1 cellular context compared by ENCODE assay signal in the genomic region with DNA sequence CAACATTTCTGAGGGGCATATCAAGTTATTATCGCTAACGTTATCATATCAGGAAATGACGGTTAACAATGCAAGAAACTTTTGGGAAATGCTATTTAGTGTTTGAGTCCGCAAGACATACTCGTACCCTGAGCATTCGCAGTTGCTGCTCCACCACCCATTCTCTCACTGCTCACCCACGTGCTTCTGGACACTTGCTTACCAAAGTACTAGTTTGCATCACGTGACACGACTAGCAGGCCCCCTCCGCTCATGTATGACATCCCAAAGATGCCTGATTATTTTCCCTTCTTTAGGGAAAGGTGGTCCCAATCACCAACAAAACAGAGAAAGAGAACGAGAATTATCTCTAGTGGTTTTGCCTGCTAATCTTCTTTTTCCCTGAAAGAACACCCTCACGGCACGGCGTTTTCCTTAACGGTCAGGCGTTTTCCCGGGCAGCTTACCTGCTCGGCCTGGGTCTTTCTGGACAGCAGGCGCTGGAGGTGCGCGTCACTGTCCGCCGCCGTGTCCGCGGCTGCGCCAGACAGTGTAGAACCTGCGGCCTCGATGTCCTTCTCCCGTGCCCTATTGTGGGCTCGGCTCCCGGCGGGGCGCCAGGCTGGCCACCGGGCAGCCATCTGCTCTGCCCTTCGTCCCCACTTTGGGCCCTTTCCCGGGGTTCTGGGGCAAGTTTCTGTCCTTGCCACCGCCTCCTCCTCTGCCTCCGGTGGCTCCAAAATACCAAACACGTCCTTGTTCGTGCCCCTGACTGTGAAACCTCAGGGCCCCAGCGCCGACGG.
TF ChIP-seq lines count a peak whose summit lies in the region.

Gene SUPV3L1 (plus strand): TSS at position 492 of the 782 bp plus-strand sequence. CDS start 58 bp downstream, at position 550.

TF ChIP-seq in HepG2, 621 proteins besides CTCF, POLR2A, EP300 and RAD21 (continued from another document and continues in another):
- TF ChIP-seq, protein P1, sequence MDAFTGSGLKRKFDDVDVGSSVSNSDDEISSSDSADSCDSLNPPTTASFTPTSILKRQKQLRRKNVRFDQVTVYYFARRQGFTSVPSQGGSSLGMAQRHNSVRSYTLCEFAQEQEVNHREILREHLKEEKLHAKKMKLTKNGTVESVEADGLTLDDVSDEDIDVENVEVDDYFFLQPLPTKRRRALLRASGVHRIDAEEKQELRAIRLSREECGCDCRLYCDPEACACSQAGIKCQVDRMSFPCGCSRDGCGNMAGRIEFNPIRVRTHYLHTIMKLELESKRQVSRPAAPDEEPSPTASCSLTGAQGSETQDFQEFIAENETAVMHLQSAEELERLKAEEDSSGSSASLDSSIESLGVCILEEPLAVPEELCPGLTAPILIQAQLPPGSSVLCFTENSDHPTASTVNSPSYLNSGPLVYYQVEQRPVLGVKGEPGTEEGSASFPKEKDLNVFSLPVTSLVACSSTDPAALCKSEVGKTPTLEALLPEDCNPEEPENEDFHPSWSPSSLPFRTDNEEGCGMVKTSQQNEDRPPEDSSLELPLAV (CRISPR knock-in tag; conservative IDR thresholded peaks at IDR 0.05; ENCODE audit: low read depth): no peak
- TF ChIP-seq HNRNPLL (IDR thresholded peaks at IDR 0.05; ENCODE audit: low read depth, low read length, poor library complexity, severe bottlenecking): peak; percentile 28
- TF ChIP-seq ZNF367 (CRISPR knock-in tag; IDR thresholded peaks at IDR 0.05; ENCODE audit: borderline replicate concordance): no peak
- TF ChIP-seq, protein P2, sequence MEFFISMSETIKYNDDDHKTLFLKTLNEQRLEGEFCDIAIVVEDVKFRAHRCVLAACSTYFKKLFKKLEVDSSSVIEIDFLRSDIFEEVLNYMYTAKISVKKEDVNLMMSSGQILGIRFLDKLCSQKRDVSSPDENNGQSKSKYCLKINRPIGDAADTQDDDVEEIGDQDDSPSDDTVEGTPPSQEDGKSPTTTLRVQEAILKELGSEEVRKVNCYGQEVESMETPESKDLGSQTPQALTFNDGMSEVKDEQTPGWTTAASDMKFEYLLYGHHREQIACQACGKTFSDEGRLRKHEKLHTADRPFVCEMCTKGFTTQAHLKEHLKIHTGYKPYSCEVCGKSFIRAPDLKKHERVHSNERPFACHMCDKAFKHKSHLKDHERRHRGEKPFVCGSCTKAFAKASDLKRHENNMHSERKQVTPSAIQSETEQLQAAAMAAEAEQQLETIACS (CRISPR knock-in tag; IDR thresholded peaks at IDR 0.05): no peak
- 0 out of 2 replicates have a peak, but pooled peaks have one; percentile 1 for TF ChIP-seq ZNF441 (CRISPR knock-in tag; IDR thresholded peaks at IDR 0.05; ENCODE audit: borderline replicate concordance)
- 0 out of 2 replicates have a peak, but pooled peaks have one; percentile 44 for TF ChIP-seq ZNF570 (CRISPR knock-in tag; IDR thresholded peaks at IDR 0.05; ENCODE audit: borderline replicate concordance)
- no peak for TF ChIP-seq CAMTA2 (CRISPR knock-in tag; IDR thresholded peaks at IDR 0.05; ENCODE audit: borderline replicate concordance)
- TF ChIP-seq, protein P3, sequence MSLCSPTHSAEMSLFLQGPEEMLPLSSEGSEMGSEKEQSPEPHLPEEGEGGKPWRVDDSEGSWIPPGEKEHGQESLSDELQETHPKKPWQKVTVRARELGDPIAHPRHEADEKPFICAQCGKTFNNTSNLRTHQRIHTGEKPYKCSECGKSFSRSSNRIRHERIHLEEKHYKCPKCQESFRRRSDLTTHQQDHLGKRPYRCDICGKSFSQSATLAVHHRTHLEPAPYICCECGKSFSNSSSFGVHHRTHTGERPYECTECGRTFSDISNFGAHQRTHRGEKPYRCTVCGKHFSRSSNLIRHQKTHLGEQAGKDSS (CRISPR knock-in tag; IDR thresholded peaks at IDR 0.05; ENCODE audit: borderline replicate concordance, low read depth): no peak
- TF ChIP-seq ZNF564 (CRISPR knock-in tag; IDR thresholded peaks at IDR 0.05): no peak
- no peak for TF ChIP-seq TEAD3 (CRISPR knock-in tag; optimal IDR thresholded peaks at IDR 0.05; ENCODE audit: borderline replicate concordance)
- TF ChIP-seq NPAS2 (CRISPR knock-in tag; IDR thresholded peaks at IDR 0.05; ENCODE audit: borderline replicate concordance): no peak
- peak; percentile 42; the same call in 1 of the 2 replicates for TF ChIP-seq ZNF230 (CRISPR knock-in tag; IDR thresholded peaks at IDR 0.05)
- no peak for TF ChIP-seq JARID2 (CRISPR knock-in tag; IDR thresholded peaks at IDR 0.05; ENCODE audit: insufficient replicate concordance)
- no peak for TF ChIP-seq E2F1 (CRISPR knock-in tag; IDR thresholded peaks at IDR 0.05)
- peak; percentile 66; the same call in 1 of the 2 replicates for TF ChIP-seq ZSCAN9 (CRISPR knock-in tag; IDR thresholded peaks at IDR 0.05; ENCODE audit: borderline replicate concordance)
- TF ChIP-seq, protein P4, sequence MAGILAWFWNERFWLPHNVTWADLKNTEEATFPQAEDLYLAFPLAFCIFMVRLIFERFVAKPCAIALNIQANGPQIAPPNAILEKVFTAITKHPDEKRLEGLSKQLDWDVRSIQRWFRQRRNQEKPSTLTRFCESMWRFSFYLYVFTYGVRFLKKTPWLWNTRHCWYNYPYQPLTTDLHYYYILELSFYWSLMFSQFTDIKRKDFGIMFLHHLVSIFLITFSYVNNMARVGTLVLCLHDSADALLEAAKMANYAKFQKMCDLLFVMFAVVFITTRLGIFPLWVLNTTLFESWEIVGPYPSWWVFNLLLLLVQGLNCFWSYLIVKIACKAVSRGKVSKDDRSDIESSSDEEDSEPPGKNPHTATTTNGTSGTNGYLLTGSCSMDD (CRISPR knock-in tag; IDR thresholded peaks at IDR 0.05): no peak
- TF ChIP-seq YEATS2 (CRISPR knock-in tag; IDR thresholded peaks at IDR 0.05; ENCODE audit: borderline replicate concordance): peak; percentile 98
- no peak for TF ChIP-seq PHB2 (IDR thresholded peaks at IDR 0.05; ENCODE audit: partially characterized antibody)
- TF ChIP-seq ZNF414 (CRISPR knock-in tag; IDR thresholded peaks at IDR 0.05): no peak
- no peak for TF ChIP-seq KLF15 (CRISPR knock-in tag; IDR thresholded peaks at IDR 0.05; ENCODE audit: borderline replicate concordance)
- 0 out of 2 replicates have a peak, but pooled peaks have one; percentile 78 for TF ChIP-seq ZNF260 (CRISPR knock-in tag; IDR thresholded peaks at IDR 0.05; ENCODE audit: borderline replicate concordance, low read depth)
- TF ChIP-seq, protein P5, sequence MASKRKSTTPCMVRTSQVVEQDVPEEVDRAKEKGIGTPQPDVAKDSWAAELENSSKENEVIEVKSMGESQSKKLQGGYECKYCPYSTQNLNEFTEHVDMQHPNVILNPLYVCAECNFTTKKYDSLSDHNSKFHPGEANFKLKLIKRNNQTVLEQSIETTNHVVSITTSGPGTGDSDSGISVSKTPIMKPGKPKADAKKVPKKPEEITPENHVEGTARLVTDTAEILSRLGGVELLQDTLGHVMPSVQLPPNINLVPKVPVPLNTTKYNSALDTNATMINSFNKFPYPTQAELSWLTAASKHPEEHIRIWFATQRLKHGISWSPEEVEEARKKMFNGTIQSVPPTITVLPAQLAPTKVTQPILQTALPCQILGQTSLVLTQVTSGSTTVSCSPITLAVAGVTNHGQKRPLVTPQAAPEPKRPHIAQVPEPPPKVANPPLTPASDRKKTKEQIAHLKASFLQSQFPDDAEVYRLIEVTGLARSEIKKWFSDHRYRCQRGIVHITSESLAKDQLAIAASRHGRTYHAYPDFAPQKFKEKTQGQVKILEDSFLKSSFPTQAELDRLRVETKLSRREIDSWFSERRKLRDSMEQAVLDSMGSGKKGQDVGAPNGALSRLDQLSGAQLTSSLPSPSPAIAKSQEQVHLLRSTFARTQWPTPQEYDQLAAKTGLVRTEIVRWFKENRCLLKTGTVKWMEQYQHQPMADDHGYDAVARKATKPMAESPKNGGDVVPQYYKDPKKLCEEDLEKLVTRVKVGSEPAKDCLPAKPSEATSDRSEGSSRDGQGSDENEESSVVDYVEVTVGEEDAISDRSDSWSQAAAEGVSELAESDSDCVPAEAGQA (IDR thresholded peaks at IDR 0.05; ENCODE audit: low read depth): peak; percentile 81
- TF ChIP-seq, protein P5 (CRISPR knock-in tag; IDR thresholded peaks at IDR 0.05; ENCODE audit: borderline replicate concordance): no peak
- TF ChIP-seq, protein P6, sequence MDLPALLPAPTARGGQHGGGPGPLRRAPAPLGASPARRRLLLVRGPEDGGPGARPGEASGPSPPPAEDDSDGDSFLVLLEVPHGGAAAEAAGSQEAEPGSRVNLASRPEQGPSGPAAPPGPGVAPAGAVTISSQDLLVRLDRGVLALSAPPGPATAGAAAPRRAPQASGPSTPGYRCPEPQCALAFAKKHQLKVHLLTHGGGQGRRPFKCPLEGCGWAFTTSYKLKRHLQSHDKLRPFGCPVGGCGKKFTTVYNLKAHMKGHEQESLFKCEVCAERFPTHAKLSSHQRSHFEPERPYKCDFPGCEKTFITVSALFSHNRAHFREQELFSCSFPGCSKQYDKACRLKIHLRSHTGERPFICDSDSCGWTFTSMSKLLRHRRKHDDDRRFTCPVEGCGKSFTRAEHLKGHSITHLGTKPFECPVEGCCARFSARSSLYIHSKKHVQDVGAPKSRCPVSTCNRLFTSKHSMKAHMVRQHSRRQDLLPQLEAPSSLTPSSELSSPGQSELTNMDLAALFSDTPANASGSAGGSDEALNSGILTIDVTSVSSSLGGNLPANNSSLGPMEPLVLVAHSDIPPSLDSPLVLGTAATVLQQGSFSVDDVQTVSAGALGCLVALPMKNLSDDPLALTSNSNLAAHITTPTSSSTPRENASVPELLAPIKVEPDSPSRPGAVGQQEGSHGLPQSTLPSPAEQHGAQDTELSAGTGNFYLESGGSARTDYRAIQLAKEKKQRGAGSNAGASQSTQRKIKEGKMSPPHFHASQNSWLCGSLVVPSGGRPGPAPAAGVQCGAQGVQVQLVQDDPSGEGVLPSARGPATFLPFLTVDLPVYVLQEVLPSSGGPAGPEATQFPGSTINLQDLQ (CRISPR knock-in tag; IDR thresholded peaks at IDR 0.05): no peak
- no peak for TF ChIP-seq ZFYVE20 (CRISPR knock-in tag; IDR thresholded peaks at IDR 0.05; ENCODE audit: borderline replicate concordance, low read depth)
- TF ChIP-seq U2AF1 (optimal IDR thresholded peaks at IDR 0.05; ENCODE audit: low read depth, low read length): no peak
- TF ChIP-seq TCF7 (IDR thresholded peaks at IDR 0.05; ENCODE audit: low read depth): no peak
- TF ChIP-seq, protein P7, sequence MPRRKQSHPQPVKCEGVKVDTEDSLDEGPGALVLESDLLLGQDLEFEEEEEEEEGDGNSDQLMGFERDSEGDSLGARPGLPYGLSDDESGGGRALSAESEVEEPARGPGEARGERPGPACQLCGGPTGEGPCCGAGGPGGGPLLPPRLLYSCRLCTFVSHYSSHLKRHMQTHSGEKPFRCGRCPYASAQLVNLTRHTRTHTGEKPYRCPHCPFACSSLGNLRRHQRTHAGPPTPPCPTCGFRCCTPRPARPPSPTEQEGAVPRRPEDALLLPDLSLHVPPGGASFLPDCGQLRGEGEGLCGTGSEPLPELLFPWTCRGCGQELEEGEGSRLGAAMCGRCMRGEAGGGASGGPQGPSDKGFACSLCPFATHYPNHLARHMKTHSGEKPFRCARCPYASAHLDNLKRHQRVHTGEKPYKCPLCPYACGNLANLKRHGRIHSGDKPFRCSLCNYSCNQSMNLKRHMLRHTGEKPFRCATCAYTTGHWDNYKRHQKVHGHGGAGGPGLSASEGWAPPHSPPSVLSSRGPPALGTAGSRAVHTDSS (CRISPR knock-in tag; conservative IDR thresholded peaks at IDR 0.05): no peak
- TF ChIP-seq ZNF879 (CRISPR knock-in tag; IDR thresholded peaks at IDR 0.05): no peak
- TF ChIP-seq TAF15 (IDR thresholded peaks at IDR 0.05; ENCODE audit: low read depth, low read length, poor library complexity, severe bottlenecking): no peak
- TF ChIP-seq ZNF280B (CRISPR knock-in tag; IDR thresholded peaks at IDR 0.05; ENCODE audit: borderline replicate concordance): no peak
- TF ChIP-seq, protein P8, sequence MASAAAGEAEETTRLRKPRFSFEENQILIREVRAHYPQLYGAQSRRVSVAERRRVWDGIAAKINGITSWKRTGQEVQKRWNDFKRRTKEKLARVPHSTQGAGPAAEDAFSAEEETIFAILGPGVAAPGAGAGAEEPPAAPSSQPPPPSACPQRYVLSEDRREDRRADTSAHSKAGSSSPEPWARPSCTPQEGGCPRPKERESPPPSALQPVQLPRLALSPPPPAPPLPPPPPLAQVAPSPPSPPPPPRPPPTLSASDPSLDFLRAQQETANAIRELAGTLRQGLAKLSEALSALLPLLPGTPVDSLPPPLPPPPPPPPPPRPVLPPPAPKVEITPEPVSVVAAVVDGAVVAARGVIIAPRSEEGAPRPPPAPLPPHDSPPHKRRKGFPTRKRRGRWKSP (CRISPR knock-in tag; IDR thresholded peaks at IDR 0.05): no peak; the same call in 1 of the 2 replicates
